8 cellular contexts compared by ENCODE assay signal in the genomic region with DNA sequence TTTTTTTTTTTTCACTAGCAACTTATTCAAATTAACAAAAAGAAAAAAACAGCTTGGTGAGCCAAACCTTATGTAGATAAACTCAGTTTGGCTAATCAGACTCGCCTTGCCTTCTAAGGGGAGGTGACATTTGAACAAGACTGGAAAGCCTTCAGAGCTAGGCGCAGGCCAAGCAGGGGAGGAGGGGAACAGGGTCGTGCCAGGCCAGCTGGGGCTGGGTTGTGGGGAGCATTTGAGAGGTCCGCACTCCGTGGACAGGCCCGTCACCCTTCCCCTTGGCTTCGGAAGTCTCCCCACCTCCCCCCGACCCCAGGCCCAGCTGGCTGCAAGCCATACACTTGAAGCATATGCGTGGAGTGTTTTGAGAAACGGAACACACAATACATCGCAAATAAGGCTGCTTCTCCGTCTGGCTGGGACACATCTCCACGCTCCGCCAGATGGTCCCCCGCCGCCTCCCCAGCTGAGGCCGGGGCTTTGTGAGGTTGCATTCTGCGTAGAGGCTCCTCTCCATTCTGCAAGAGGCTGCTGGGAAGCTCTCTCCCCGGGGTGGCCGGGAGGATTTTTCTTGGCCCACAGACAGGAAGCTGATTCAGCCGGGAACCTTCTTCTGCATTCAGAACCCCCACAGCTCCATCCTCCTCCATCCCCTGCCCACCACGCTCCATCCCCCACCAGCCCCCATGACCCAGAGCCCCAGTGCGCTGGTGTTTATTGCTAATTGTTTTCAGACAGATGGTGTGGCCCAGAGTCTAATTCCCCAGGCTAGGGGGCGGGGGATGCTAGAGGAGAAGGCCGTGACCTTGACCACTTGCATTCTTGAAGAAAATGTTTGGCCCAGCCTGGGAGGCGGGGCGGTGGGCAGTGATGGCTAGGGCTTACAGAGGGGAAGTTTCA.
DNase-seq lines count a peak whose midpoint lies in the region; ATAC-seq and TF ChIP-seq lines count a peak whose summit lies in the region.

No MANE protein-coding gene starts in this region.

- TF ChIP-seq CTCF in brain (conservative IDR thresholded peaks at IDR 0.05) (no peak), foreskin keratinocyte (conservative IDR thresholded peaks at IDR 0.05) (no peak)

- peak overlapping the region; percentile 35 to 66 (median 49) for H3K4me3 Mint-ChIP-seq in brain

- DNase-seq in C1 segment of cervical spinal cord (lab: John Stamatoyannopoulos, UW) (peak in 13 of 14 donors; percentile 55 to 88 (median 76)), NCI-H2029 (lab: John Stamatoyannopoulos, UW) (peak; percentile 83), islet precursor cell (peak; percentile 92), substantia nigra (lab: John Stamatoyannopoulos, UW) (peak in 46 of 49 donors; percentile 40 to 88 (median 70)), foreskin keratinocyte (no peak)

- peaks cover 16% of the 10 kb centered on the region for H3K27me3 ChIP-seq in foreskin keratinocyte

- peak overlapping the region; percentile 80 to 97 (median 94) for H3K27ac Mint-ChIP-seq in brain

- H3K4me1 ChIP-seq in foreskin keratinocyte, result peaks cover 6% of the 10 kb centered on the region

- TF ChIP-seq POLR2A in GM18505 (IDR thresholded peaks at IDR 0.05; ENCODE audit: borderline replicate concordance, extremely low read depth, insufficient read depth, insufficient read length), result no peak

- H3K27me3 Mint-ChIP-seq in brain, result peaks cover 6% of the 10 kb centered on the region

- no peak for ATAC-seq in foreskin keratinocyte
- no peak for ATAC-seq in GM18505 (IDR thresholded peaks at IDR 0.05; ENCODE audit: unreplicated experiment)
- no peak for ATAC-seq in HG02885 (IDR thresholded peaks at IDR 0.05; ENCODE audit: poor library complexity, unreplicated experiment)

- H3K27ac ChIP-seq in substantia nigra (ENCODE audit: low read depth, low read length, poor library complexity, severe bottlenecking) (peak overlapping the region; percentile 95), foreskin keratinocyte (no peak overlapping the region)

- H3K36me3 Mint-ChIP-seq in brain, result no peaks in the 10 kb centered on the region

- peaks cover 52% of the 10 kb centered on the region for H3K4me1 Mint-ChIP-seq in brain

- peaks cover 2 to 25% (median 6%) of the 10 kb centered on the region in 5 experiments for H3K9me3 Mint-ChIP-seq in brain

Comparison
In these comparisons a context has a peak if more than half of its experiments do, and no peak if none do; other contexts are left out.
1. DNase-seq: peak in C1 segment of cervical spinal cord (13 of 14), NCI-H2029 (single experiment), islet precursor cell (single experiment) and substantia nigra (46 of 49); none in foreskin keratinocyte (0 of 2).